1 cellular context compared by ENCODE assay signal in the genomic region with DNA sequence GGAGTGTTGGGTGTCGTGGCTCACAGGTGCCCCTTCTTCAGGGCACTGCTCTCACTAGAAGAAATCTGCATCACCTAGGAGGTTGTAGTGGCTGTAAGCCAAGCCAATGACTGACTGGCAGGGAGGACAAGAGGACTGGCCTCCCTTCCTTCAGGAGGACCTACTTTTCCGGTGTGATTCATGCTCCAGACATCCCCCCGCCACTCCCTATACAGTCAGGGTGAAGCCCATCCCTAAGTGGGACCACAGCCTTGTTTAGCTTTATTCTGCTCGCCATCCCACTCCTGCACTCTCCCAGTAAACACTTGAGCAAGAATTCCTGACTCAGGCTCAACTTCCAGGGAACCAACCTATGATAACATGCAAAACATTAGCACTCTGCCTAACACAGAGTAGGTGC.
TF ChIP-seq lines count a peak whose summit lies in the region.

No MANE protein-coding gene starts in this region.

TF ChIP-seq in HCT116, 20 proteins besides CTCF, POLR2A, EP300 and RAD21 (continued from another document):
- TF ChIP-seq, protein P1, sequence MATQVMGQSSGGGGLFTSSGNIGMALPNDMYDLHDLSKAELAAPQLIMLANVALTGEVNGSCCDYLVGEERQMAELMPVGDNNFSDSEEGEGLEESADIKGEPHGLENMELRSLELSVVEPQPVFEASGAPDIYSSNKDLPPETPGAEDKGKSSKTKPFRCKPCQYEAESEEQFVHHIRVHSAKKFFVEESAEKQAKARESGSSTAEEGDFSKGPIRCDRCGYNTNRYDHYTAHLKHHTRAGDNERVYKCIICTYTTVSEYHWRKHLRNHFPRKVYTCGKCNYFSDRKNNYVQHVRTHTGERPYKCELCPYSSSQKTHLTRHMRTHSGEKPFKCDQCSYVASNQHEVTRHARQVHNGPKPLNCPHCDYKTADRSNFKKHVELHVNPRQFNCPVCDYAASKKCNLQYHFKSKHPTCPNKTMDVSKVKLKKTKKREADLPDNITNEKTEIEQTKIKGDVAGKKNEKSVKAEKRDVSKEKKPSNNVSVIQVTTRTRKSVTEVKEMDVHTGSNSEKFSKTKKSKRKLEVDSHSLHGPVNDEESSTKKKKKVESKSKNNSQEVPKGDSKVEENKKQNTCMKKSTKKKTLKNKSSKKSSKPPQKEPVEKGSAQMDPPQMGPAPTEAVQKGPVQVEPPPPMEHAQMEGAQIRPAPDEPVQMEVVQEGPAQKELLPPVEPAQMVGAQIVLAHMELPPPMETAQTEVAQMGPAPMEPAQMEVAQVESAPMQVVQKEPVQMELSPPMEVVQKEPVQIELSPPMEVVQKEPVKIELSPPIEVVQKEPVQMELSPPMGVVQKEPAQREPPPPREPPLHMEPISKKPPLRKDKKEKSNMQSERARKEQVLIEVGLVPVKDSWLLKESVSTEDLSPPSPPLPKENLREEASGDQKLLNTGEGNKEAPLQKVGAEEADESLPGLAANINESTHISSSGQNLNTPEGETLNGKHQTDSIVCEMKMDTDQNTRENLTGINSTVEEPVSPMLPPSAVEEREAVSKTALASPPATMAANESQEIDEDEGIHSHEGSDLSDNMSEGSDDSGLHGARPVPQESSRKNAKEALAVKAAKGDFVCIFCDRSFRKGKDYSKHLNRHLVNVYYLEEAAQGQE (IDR thresholded peaks at IDR 0.05; ENCODE audit: low read depth): no peak
- no peak for TF ChIP-seq POLR2AphosphoS5 (IDR thresholded peaks at IDR 0.05; ENCODE audit: low read depth, low read length)
